ENCODE assay signal across 27 cellular contexts in genomic region chr15:23616536-23616935, GRCh38. TPM values are rescaled to one million over a fixed set of nuclear protein-coding genes. Genes with fewer than 3 reads are reported as not detected.
DNase-seq lines count a peak whose midpoint lies in the region; ATAC-seq lines count a peak whose summit lies in the region.
"Had no signal": no experiment of that assay in that cellular context is flagged by ENCODE, and none has a peak within 500 bp of the region (broad histone marks: within the 10 kb centered on the region; RNA-seq: fewer than 3 reads in every experiment).

No MANE protein-coding gene starts in this region.

- peaks cover 0 to 11% of the 10 kb centered on the region in 2 donors for H3K9me3 ChIP-seq in neuronal stem cell (replicated peaks in 1 of 2; ENCODE audit: control insufficient read depth in 2 of 2, insufficient read depth in 1 of 2, low read depth in 1 of 2, low read length in 2 of 2)

- no CpG with 5 or more reads among the region's 10 CpGs for WGBS in neuronal stem cell (ENCODE audit: extremely low coverage in 2 of 2, insufficient read length in 2 of 2, insufficient replicate concordance in 1 of 2), 2 donors

- H2BK5ac ChIP-seq in neuronal stem cell (ENCODE audit: low read length), result no peak overlapping the region

- no peak overlapping the region for H3K4me3 ChIP-seq in neuronal stem cell (ENCODE audit: low read length in 2 of 2)
- H3K4me3 ChIP-seq: BLaER1 treated with 17β-estradiol and CSF1 and Interleukin-3, amounts not matched to agents 10 nM and 100 nM; SJSA1 had no signal

- H2BK120ac ChIP-seq in neuronal stem cell (ENCODE audit: low read depth, low read length), result no peak overlapping the region

- peak overlapping the region; percentile 16 for H2AFZ ChIP-seq in neuronal stem cell (ENCODE audit: low read length)

- peak; percentile 15 for DNase-seq in DMS53 (lab: John Stamatoyannopoulos, UW)
- no peak for DNase-seq in DMS53 treated with DMSO at 0.1 percent for 48 hours (lab: John Stamatoyannopoulos, UW; ENCODE audit: unreplicated experiment)
- DNase-seq in MV-4-11 (lab: John Stamatoyannopoulos, UW), result peak; percentile 77
- peak; percentile 79 for DNase-seq in SKM-1 (lab: John Stamatoyannopoulos, UW; ENCODE audit: unreplicated experiment)
- no peak for DNase-seq in neuronal stem cell (ENCODE audit: low spot score)
- DNase-seq in inferior parietal cortex (ENCODE audit: extremely low spot score), result no peak
- no peak for DNase-seq in cerebellar nuclear complex (lab: John Stamatoyannopoulos, UW)
- DNase-seq: Calu3; CD4-positive, alpha-beta memory T cell; DMS153; EL; GF-D8; IMR-90; NCI-H1048; NCI-H1436; NCI-H187 treated with DMSO at 0.1 percent for 48 hours; NCI-H2107; NCI-H226; NCI-H510A treated with DMSO at 0.1 percent for 48 hours; OCI-M1; SW 1271 had no signal

- H4K91ac ChIP-seq in neuronal stem cell (ENCODE audit: low read depth, low read length, poor library complexity), result no peak overlapping the region

- H3K14ac ChIP-seq in neuronal stem cell (ENCODE audit: low read length), result no peak overlapping the region

- no peak for ATAC-seq in GM21529 (IDR thresholded peaks at IDR 0.05; ENCODE audit: unreplicated experiment)

- H3K9ac ChIP-seq in neuronal stem cell (ENCODE audit: low read depth, low read length, poor library complexity), result no peak overlapping the region
- H3K9ac ChIP-seq: BLaER1 treated with 17β-estradiol and CSF1 and Interleukin-3, amounts not matched to agents 10 nM and 100 nM; KMS-11 had no signal

- no peak overlapping the region for H2BK15ac ChIP-seq in neuronal stem cell (ENCODE audit: low read length)

- H3K27me3 ChIP-seq in neuronal stem cell (ENCODE audit: control insufficient read depth in 3 of 3, insufficient read depth in 3 of 3, low read depth in 1 of 3, low read length in 3 of 3), result no peaks in the 10 kb centered on the region
- H3K27me3 ChIP-seq: BLaER1 treated with 17β-estradiol and CSF1 and Interleukin-3, amounts not matched to agents 10 nM and 100 nM; SJSA1 had no signal

- no peaks in the 10 kb centered on the region for H3K79me1 ChIP-seq in neuronal stem cell (ENCODE audit: low read depth, low read length)

- H3K4me1 ChIP-seq in neuronal stem cell (ENCODE audit: control insufficient read depth in 2 of 2, insufficient read depth in 1 of 2, low read depth in 1 of 2, low read length in 2 of 2), result peaks cover 0 to 8% of the 10 kb centered on the region in 2 donors
- H3K4me1 ChIP-seq: BLaER1 treated with 17β-estradiol and CSF1 and Interleukin-3, amounts not matched to agents 10 nM and 100 nM; SJSA1 had no signal

- H4K8ac ChIP-seq in neuronal stem cell (ENCODE audit: low read depth, low read length), result no peak overlapping the region

- H3K4me2 ChIP-seq in neuronal stem cell (ENCODE audit: insufficient read depth, low read length, poor library complexity, severe bottlenecking), result no peak overlapping the region
- H3K4me2 ChIP-seq: BLaER1 treated with 17β-estradiol and CSF1 and Interleukin-3, amounts not matched to agents 10 nM and 100 nM; KMS-11 had no signal

- H2BK12ac ChIP-seq in neuronal stem cell (ENCODE audit: low read length), result no peak overlapping the region

- no peak overlapping the region for H2AK5ac ChIP-seq in neuronal stem cell (ENCODE audit: low read depth, low read length)

- H3K23ac ChIP-seq in neuronal stem cell (ENCODE audit: low read depth, low read length, poor library complexity), result no peak overlapping the region

- H3K36me3 ChIP-seq in neuronal stem cell (replicated peaks in 1 of 2; ENCODE audit: control insufficient read depth in 2 of 2, insufficient read depth in 2 of 2, low read length in 2 of 2), result no peaks in the 10 kb centered on the region
- H3K36me3 ChIP-seq: BLaER1 treated with 17β-estradiol and CSF1 and Interleukin-3, amounts not matched to agents 10 nM and 100 nM; SJSA1 had no signal

- no peak overlapping the region for H3K27ac ChIP-seq in neuronal stem cell (replicated peaks; ENCODE audit: low read length)
- H3K27ac ChIP-seq: 22Rv1; BLaER1 treated with 17β-estradiol and CSF1 and Interleukin-3, amounts not matched to agents 10 nM and 100 nM; HL-60; KMS-11; SJSA1 had no signal

- no peak overlapping the region for H3K18ac ChIP-seq in neuronal stem cell (ENCODE audit: low read length)

- H3K4ac ChIP-seq in neuronal stem cell (ENCODE audit: low read length), result no peak overlapping the region

RNA-seq across cellular contexts. Expression of gene MAGEL2, which starts 31.1 kb away (rescaled TPM):
- 3.0 TPM for polyA plus RNA-seq in neuronal stem cell (2013, experiment 1 of 2)
- 3.0 TPM for polyA plus RNA-seq in neuronal stem cell (2013, experiment 2 of 2)
- polyA plus RNA-seq: CD4-positive, alpha-beta memory T cell had no signal

RNA-seq across cellular contexts. Expression of gene MKRN3, which starts 51.1 kb away (rescaled TPM):
- 0.49 TPM for polyA plus RNA-seq in neuronal stem cell (2013, experiment 1 of 2)
- polyA plus RNA-seq in neuronal stem cell (2013, experiment 2 of 2), result 0.28 TPM

Comparison
In these comparisons a context has a peak if more than half of its experiments do, and no peak if none do; other contexts are left out.
1. DNase-seq: peak in DMS53 (single experiment), MV-4-11 (single experiment) and SKM-1 (single experiment); none in DMS53 treated with DMSO at 0.1 percent for 48 hours (single experiment), neuronal stem cell (single experiment), inferior parietal cortex (single experiment) and cerebellar nuclear complex (0 of 2).